ENCODE assay signal across 29 cellular contexts in genomic region chr9:137583957-137584356, GRCh38.
"Had no signal": no experiment of that assay in that cellular context is flagged by ENCODE, and none has a peak within 500 bp of the region (broad histone marks: within the 10 kb centered on the region; RNA-seq: fewer than 3 reads in every experiment).

No MANE protein-coding gene starts in this region.

- H3K9me3 ChIP-seq: gastroesophageal sphincter, sigmoid colon, testis, vagina had no signal

- H3K27ac Mint-ChIP-seq: activated naive CD4-positive, alpha-beta T cell treated with anti-CD3 and anti-CD28 coated beads for 36 hours; activated naive CD8-positive, alpha-beta T cell treated with anti-CD3 and anti-CD28 coated beads, Interleukin-2, amount 10 ng/mL, durations not matched to agents 7 days and 5 days; endodermal cell; nephron progenitor cell had no signal

- H3K4me2 ChIP-seq: smooth muscle cell had no signal

- H3K9me3 Mint-ChIP-seq: activated naive CD4-positive, alpha-beta T cell treated with anti-CD3 and anti-CD28 coated beads for 36 hours; activated naive CD8-positive, alpha-beta T cell treated with anti-CD3 and anti-CD28 coated beads, Interleukin-2, amount 10 ng/mL, durations not matched to agents 7 days and 5 days; endodermal cell; nephron progenitor cell had no signal

- FAIRE-seq: bronchial epithelial cell had no signal

- H3K27ac ChIP-seq: coronary artery, epithelial cell of prostate, gastroesophageal sphincter, sigmoid colon, testis, vagina had no signal

- H3K4me3 Mint-ChIP-seq: activated naive CD4-positive, alpha-beta T cell treated with anti-CD3 and anti-CD28 coated beads for 36 hours; activated naive CD8-positive, alpha-beta T cell treated with anti-CD3 and anti-CD28 coated beads, Interleukin-2, amount 10 ng/mL, durations not matched to agents 7 days and 5 days; endodermal cell; nephron progenitor cell; T-helper 17 cell had no signal

- H3K27me3 ChIP-seq: gastroesophageal sphincter, sigmoid colon, testis, vagina had no signal

- H3K27me3 Mint-ChIP-seq: activated naive CD8-positive, alpha-beta T cell treated with anti-CD3 and anti-CD28 coated beads, Interleukin-2, amount 10 ng/mL, durations not matched to agents 7 days and 5 days; T-helper 17 cell had no signal

- DNase-seq: activated CD4-positive, alpha-beta T cell treated with anti-CD3 and anti-CD28 coated beads for 4 hours; activated CD4-positive, alpha-beta T cell treated with anti-CD3 and anti-CD28 coated beads, Interleukin-2, amount 50 U/mL, for 48 hours; activated CD4-positive, CD25-positive, alpha-beta regulatory T cell; activated CD8-positive, alpha-beta memory T cell treated with anti-CD3 and anti-CD28 coated beads, Interleukin-2, amount 50 U/mL, for 48 hours; activated effector memory CD4-positive, alpha-beta T cell treated with Interleukin-2 at 50 U/mL for 16 hours; activated naive CD4-positive, alpha-beta T cell treated with anti-CD3 and anti-CD28 coated beads for 36 hours; activated naive CD8-positive, alpha-beta T cell treated with anti-CD3 and anti-CD28 coated beads, Interleukin-2, amount 10 ng/mL, durations not matched to agents 7 days and 5 days; activated T-cell treated with anti-CD3 and anti-CD28 coated beads, Interleukin-2, amount 50 U/mL, for 48 hours; amniotic stem cell; cerebellar nuclear complex; endodermal cell; head of caudate nucleus; hypothalamus; left ventricle myocardium superior; mammary epithelial cell; nephron progenitor cell; occipital lobe; sigmoid colon; stimulated activated CD4-positive, alpha-beta T cell treated with anti-CD3 and anti-CD28 coated beads, Interleukin-15, amount 100 ng/mL, for 24 hours; stimulated activated naive CD4-positive, alpha-beta T cell; T-helper 17 cell; testis; trophoblast cell had no signal

- H3K4me3 ChIP-seq: coronary artery, gastroesophageal sphincter, sigmoid colon, smooth muscle cell, testis, vagina had no signal
